Comparison of ENCODE assay signal across 8 cellular contexts in the genomic region with DNA sequence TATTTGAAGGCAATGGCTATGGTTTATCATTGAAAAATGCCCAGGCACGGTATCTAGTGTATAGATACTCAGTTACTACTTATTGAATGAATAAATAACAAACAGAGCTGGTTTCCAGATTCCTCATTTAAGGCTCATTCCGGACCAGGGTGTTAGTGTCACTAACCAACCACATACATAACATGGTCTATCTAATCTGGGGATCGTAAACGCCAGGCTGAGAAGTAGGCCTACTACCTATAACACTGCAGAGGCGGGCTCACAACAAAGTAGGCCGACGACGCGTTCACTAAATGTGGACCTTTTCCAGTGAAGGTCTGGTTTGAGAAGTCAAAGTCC. TPM values are rescaled to one million over a fixed set of nuclear protein-coding genes. Genes with fewer than 3 reads are reported as not detected.
DNase-seq lines count a peak whose midpoint lies in the region; ATAC-seq and TF ChIP-seq lines count a peak whose summit lies in the region.

No MANE protein-coding gene starts in this region.

- no peak for TF ChIP-seq POLR2A in vagina (IDR thresholded peaks at IDR 0.05)

- ATAC-seq in HG02610 (IDR thresholded peaks at IDR 0.05; ENCODE audit: unreplicated experiment) (peak; percentile 12), lower lobe of right lung (no peak)
- peak; percentile 25 for ATAC-seq in activated naive CD8-positive, alpha-beta T cell treated with anti-CD3 and anti-CD28 coated beads, Interleukin-2, amount 50 U/mL, for 24 hours

- peak overlapping the region; percentile 86 for H3K4me3 Mint-ChIP-seq in activated naive CD8-positive, alpha-beta T cell treated with anti-CD3 and anti-CD28 coated beads, Interleukin-2, amount 50 U/mL, for 24 hours

- TF ChIP-seq CTCF in lower lobe of right lung (IDR thresholded peaks at IDR 0.05), result no peak
- TF ChIP-seq CTCF in vagina (IDR thresholded peaks at IDR 0.05), result no peak

- H3K4me1 ChIP-seq in BLaER1 (peaks cover 29% of the 10 kb centered on the region), lower lobe of right lung (peaks cover 20% of the 10 kb centered on the region), vagina (peaks cover 27% of the 10 kb centered on the region)

- DNase-seq in activated naive CD8-positive, alpha-beta T cell treated with anti-CD3 and anti-CD28 coated beads, Interleukin-2, amount 50 U/mL, for 24 hours, result no peak
- DNase-seq in lower lobe of right lung (no peak), vagina (ENCODE audit: extremely low spot score in 2 of 2) (no peak), SHP77 (lab: John Stamatoyannopoulos, UW) (no peak), LoVo (ENCODE audit: low spot score) (no peak)
- DNase-seq in stimulated activated CD4-positive, alpha-beta T cell treated with anti-CD3 and anti-CD28 coated beads, Interleukin-12 subunit alpha, Interleukin-12 subunit beta, amount 100 ng/mL, for 4 hours, result no peak

- peak overlapping the region; percentile 88 for H3K9ac ChIP-seq in BLaER1

- peak overlapping the region; percentile 88 for H3K27ac Mint-ChIP-seq in activated naive CD8-positive, alpha-beta T cell treated with anti-CD3 and anti-CD28 coated beads, Interleukin-2, amount 50 U/mL, for 24 hours

- peak overlapping the region; percentile 92 for H3K4me3 ChIP-seq in BLaER1
- H3K4me3 ChIP-seq in lower lobe of right lung, result peak overlapping the region; percentile 74
- peak overlapping the region; percentile 74 to 83 for H3K4me3 ChIP-seq in vagina

- no peaks in the 10 kb centered on the region for H3K9me3 ChIP-seq in BLaER1
- H3K9me3 ChIP-seq in lower lobe of right lung, result no peaks in the 10 kb centered on the region
- no peaks in the 10 kb centered on the region for H3K9me3 ChIP-seq in vagina

- H3K4me1 Mint-ChIP-seq in activated naive CD8-positive, alpha-beta T cell treated with anti-CD3 and anti-CD28 coated beads, Interleukin-2, amount 50 U/mL, for 24 hours, result peaks cover 29% of the 10 kb centered on the region

- intact Hi-C loops in lower lobe of right lung (cut with DNase I), result no loop called here
- intact Hi-C loops in vagina (cut with DNase I), result no loop called here

- no peaks in the 10 kb centered on the region for H3K27me3 ChIP-seq in BLaER1
- H3K27me3 ChIP-seq in lower lobe of right lung (ENCODE audit: low read depth), result no peaks in the 10 kb centered on the region
- no peaks in the 10 kb centered on the region for H3K27me3 ChIP-seq in vagina

- no peaks in the 10 kb centered on the region for H3K27me3 Mint-ChIP-seq in activated naive CD8-positive, alpha-beta T cell treated with anti-CD3 and anti-CD28 coated beads, Interleukin-2, amount 50 U/mL, for 24 hours

- peak overlapping the region; percentile 86 for H3K4me2 ChIP-seq in BLaER1

- H3K27ac ChIP-seq in BLaER1 (peak overlapping the region; percentile 87), lower lobe of right lung (peak overlapping the region; percentile 89), vagina (peak overlapping the region; percentile 84)

- no peaks in the 10 kb centered on the region for H4K20me1 ChIP-seq in BLaER1

- no peaks in the 10 kb centered on the region for H3K9me3 Mint-ChIP-seq in activated naive CD8-positive, alpha-beta T cell treated with anti-CD3 and anti-CD28 coated beads, Interleukin-2, amount 50 U/mL, for 24 hours

- H3K36me3 ChIP-seq in BLaER1 (peaks cover 41% of the 10 kb centered on the region), lower lobe of right lung (peaks cover 28% of the 10 kb centered on the region), vagina (peaks cover 0 to 8% of the 10 kb centered on the region in 2 donors)

- peaks cover 25% of the 10 kb centered on the region for H3K36me3 Mint-ChIP-seq in activated naive CD8-positive, alpha-beta T cell treated with anti-CD3 and anti-CD28 coated beads, Interleukin-2, amount 50 U/mL, for 24 hours (ENCODE audit: low read depth)

RNA-seq across cellular contexts. Expression of gene LSM5, which starts 0.4 kb away (rescaled TPM):
- 27.1 TPM for total RNA-seq in lower lobe of right lung
- total RNA-seq in vagina, result 31.9 TPM

RNA-seq across cellular contexts. Expression of gene AVL9, which starts 5.5 kb away (rescaled TPM):
- total RNA-seq in lower lobe of right lung, result 37.8 TPM
- 25.5 TPM for total RNA-seq in vagina

Comparison
In these comparisons a context has a peak if more than half of its experiments do, and no peak if none do; other contexts are left out.
1. ATAC-seq: peak in HG02610 (single experiment) and activated naive CD8-positive, alpha-beta T cell treated with anti-CD3 and anti-CD28 coated beads, Interleukin-2, amount 50 U/mL, for 24 hours (single experiment); none in lower lobe of right lung (0 of 2).
2. Peak in every context shown above with its lines, with median percentiles within 50 percentile points of each other: H3K27ac ChIP-seq and H3K4me3 ChIP-seq.